ENCODE assay signal across 10 cellular contexts in genomic region chr17:74742153-74742515, GRCh38. TPM values are rescaled to one million over a fixed set of nuclear protein-coding genes. Genes with fewer than 3 reads are reported as not detected.
DNase-seq lines count a peak whose midpoint lies in the region; ATAC-seq, FAIRE-seq and TF ChIP-seq lines count a peak whose summit lies in the region.
"Had no signal": no experiment of that assay in that cellular context is flagged by ENCODE, and none has a peak within 500 bp of the region (broad histone marks: within the 10 kb centered on the region; RNA-seq: fewer than 3 reads in every experiment).

No MANE protein-coding gene starts in this region.

- TF ChIP-seq CTCF in A549 (IDR thresholded peaks at IDR 0.05) (no peak), prostate gland (IDR thresholded peaks at IDR 0.05) (no peak)

- intact Hi-C loops in prostate gland (cut with DNase I), result no loop called here

- POLR2A ChIA-PET in A549 (lab: Yijun Ruan, JAX), result no interaction called here

- H3K4me3 Mint-ChIP-seq in activated naive CD8-positive, alpha-beta T cell treated with anti-CD3 and anti-CD28 coated beads, Interleukin-2, amount 50 U/mL, for 24 hours, result no peak overlapping the region

- H3K27me3 ChIP-seq in prostate gland (replicated peaks; ENCODE audit: insufficient read depth), result peaks cover 8% of the 10 kb centered on the region

- H3K36me3 Mint-ChIP-seq in activated naive CD8-positive, alpha-beta T cell treated with anti-CD3 and anti-CD28 coated beads, Interleukin-2, amount 50 U/mL, for 24 hours (ENCODE audit: low read depth), result no peaks in the 10 kb centered on the region

- CTCF ChIA-PET in A549 (lab: Yijun Ruan, JAX), result interaction anchor here (0.6 to 7.8 kb wide), 11 partner anchors 18 to 262 kb away, joined by 3 to 107 read pairs (median 5); partner anchors contain the start of gene NAT9

- H3K4me1 ChIP-seq in A549 (peaks cover 29% of the 10 kb centered on the region), prostate gland (replicated peaks) (no peaks in the 10 kb centered on the region)

- peak overlapping the region; percentile 17; the same call in 1 of the 3 replicates for H3K4me2 ChIP-seq in A549

- FAIRE-seq in A549 (lab: Jason Lieb, UNC), result no peak

- no peak for TF ChIP-seq POLR2A in A549 (IDR thresholded peaks at IDR 0.05; ENCODE audit: low read length)
- TF ChIP-seq POLR2A in GM18951 (IDR thresholded peaks at IDR 0.05; ENCODE audit: extremely low read depth, insufficient read depth, insufficient read length), result peak; percentile 39
- TF ChIP-seq POLR2A in prostate gland (IDR thresholded peaks at IDR 0.05), result no peak

- H3K36me3 ChIP-seq in prostate gland, result no peaks in the 10 kb centered on the region

- no peak for TF ChIP-seq EP300 in A549 (IDR thresholded peaks at IDR 0.05)

- H3K27ac ChIP-seq in A549 (peak overlapping the region in 1 of 2 experiments; percentile 12; a peak in 1 of 6 replicates), substantia nigra (ENCODE audit: low read depth, low read length, poor library complexity, severe bottlenecking) (no peak overlapping the region), prostate gland (no peak overlapping the region)

- peaks cover 83% of the 10 kb centered on the region for H3K4me1 Mint-ChIP-seq in activated naive CD8-positive, alpha-beta T cell treated with anti-CD3 and anti-CD28 coated beads, Interleukin-2, amount 50 U/mL, for 24 hours

- in situ Hi-C loops in GM18951 (cut with MboI; ENCODE audit: low sequenced_read_pairs, unreplicated experiment), result no loop called here

- H3K27me3 Mint-ChIP-seq in activated naive CD8-positive, alpha-beta T cell treated with anti-CD3 and anti-CD28 coated beads, Interleukin-2, amount 50 U/mL, for 24 hours, result no peaks in the 10 kb centered on the region

- WGBS in A549 (ENCODE audit: missing lambda C conversion rate), result 37% methylated on average over 4 of the region's 4 CpGs
- 23% methylated on average over 4 of the region's 4 CpGs for WGBS in prostate gland

- ATAC-seq in A549 (no peak), GM18868 (IDR thresholded peaks at IDR 0.05; ENCODE audit: unreplicated experiment) (no peak)
- no peak for ATAC-seq in activated naive CD8-positive, alpha-beta T cell treated with anti-CD3 and anti-CD28 coated beads, Interleukin-2, amount 50 U/mL, for 24 hours

- peak overlapping the region; percentile 61 for H3K27ac Mint-ChIP-seq in activated naive CD8-positive, alpha-beta T cell treated with anti-CD3 and anti-CD28 coated beads, Interleukin-2, amount 50 U/mL, for 24 hours

- H3K9me3 Mint-ChIP-seq in activated naive CD8-positive, alpha-beta T cell treated with anti-CD3 and anti-CD28 coated beads, Interleukin-2, amount 50 U/mL, for 24 hours, result no peaks in the 10 kb centered on the region

- H3K4me3 ChIP-seq in A549, result no peak overlapping the region
- H3K4me3 ChIP-seq in prostate gland, result no peak overlapping the region

- DNase-seq in A549 (ENCODE audit: low read depth in 1 of 2, low spot score in 1 of 2) (no peak), NCI-H146 treated with DMSO at 0.1 percent for 48 hours (lab: John Stamatoyannopoulos, UW; ENCODE audit: unreplicated experiment) (peak; percentile 81), iPS-NIHi7 (ENCODE audit: extremely low spot score) (no peak), substantia nigra (lab: John Stamatoyannopoulos, UW) (no peak), prostate gland (ENCODE audit: low spot score) (no peak)
- DNase-seq in activated naive CD8-positive, alpha-beta T cell treated with anti-CD3 and anti-CD28 coated beads, Interleukin-2, amount 50 U/mL, for 24 hours, result peak; percentile 58

- H3K9me3 ChIP-seq in A549 (no peaks in the 10 kb centered on the region), prostate gland (no peaks in the 10 kb centered on the region)

- no peak for TF ChIP-seq RAD21 in A549 (conservative IDR thresholded peaks at IDR 0.05 in 1 of 2, IDR thresholded peaks at IDR 0.05 in 1 of 2)

TF ChIP-seq in A549, 52 proteins besides CTCF, POLR2A, EP300 and RAD21:
- no peak for TF ChIP-seq CHD4 (IDR thresholded peaks at IDR 0.05; ENCODE audit: borderline replicate concordance)
- TF ChIP-seq RFX5 (IDR thresholded peaks at IDR 0.05), result no peak
- no peak for TF ChIP-seq EHF (CRISPR knock-in tag; IDR thresholded peaks at IDR 0.05)
- TF ChIP-seq PBX3 (IDR thresholded peaks at IDR 0.05), result no peak

RNA-seq across cellular contexts. Expression of gene RAB37, which starts 5.1 kb away (rescaled TPM):
- 15.8 and 18.7 TPM in 2 replicates for polyA plus RNA-seq in A549 (2011; rRNA removed)
- 1.4 and 2.0 TPM in 2 replicates for polyA plus RNA-seq in A549 (2012; cell fraction: cytosol; rRNA removed)
- 2.5 and 2.9 TPM in 2 replicates for polyA plus RNA-seq in A549 (2012; cell fraction: nucleus; rRNA removed)
- 1.1 to 2.8 TPM (median 2.4 TPM) in 3 replicates for polyA plus RNA-seq in A549 (2017; fragmentation: RNase III; extraction: RNeasy Plus Mini Kit Qiagen cat#74134 plus additional on column Dnase treatment)
- 11.6 and 11.7 TPM in 2 replicates for polyA minus RNA-seq in A549 (2011; rRNA and poly(A)+ RNA removed)
- 1 to 10 TPM; 1.6 to 2.2 TPM for total RNA-seq in prostate gland
- total RNA-seq: glomerular endothelial cell had no signal

RNA-seq across cellular contexts. Expression of gene NHERF1, which starts 6.3 kb away (rescaled TPM):
- polyA plus RNA-seq in A549 (2011; rRNA removed), result 50.2 and 51.5 TPM in 2 replicates
- 42.4 and 49.5 TPM in 2 replicates for polyA plus RNA-seq in A549 (2012; cell fraction: cytosol; rRNA removed)
- 39.5 and 41.7 TPM in 2 replicates for polyA plus RNA-seq in A549 (2012; cell fraction: nucleus; rRNA removed)
- 34.2 to 41.5 TPM (median 40.8 TPM) in 3 replicates for polyA plus RNA-seq in A549 (2017; fragmentation: RNase III; extraction: RNeasy Plus Mini Kit Qiagen cat#74134 plus additional on column Dnase treatment)
- 48.8 and 51.2 TPM in 2 replicates for polyA minus RNA-seq in A549 (2011; rRNA and poly(A)+ RNA removed)
- 100 to 1,000 TPM in 1 of 2 donors, 10 to 100 TPM in 1; 84.1 to 133 TPM for total RNA-seq in prostate gland

RNA-seq across cellular contexts. Expression of gene CD300LF, which starts 29.4 kb away (rescaled TPM):
- polyA plus RNA-seq in A549 (2011; rRNA removed), result not detected in 2 replicates
- polyA plus RNA-seq in A549 (2012; cell fraction: cytosol; rRNA removed), result not detected in 2 replicates
- polyA plus RNA-seq in A549 (2012; cell fraction: nucleus; rRNA removed), result not detected in 2 replicates
- not detected in 3 replicates for polyA plus RNA-seq in A549 (2017; fragmentation: RNase III; extraction: RNeasy Plus Mini Kit Qiagen cat#74134 plus additional on column Dnase treatment)
- not detected in 2 replicates for polyA minus RNA-seq in A549 (2011; rRNA and poly(A)+ RNA removed)
- total RNA-seq in prostate gland, result 1 to 10 TPM in 1 of 2 donors, under 1 TPM in 1; 0.59 to 1.2 TPM
- total RNA-seq: glomerular endothelial cell; T-helper 2 cell treated with Interferon-gamma antibody and Interleukin-4, amounts not matched to agents 100 ng/mL and 5 ng/mL, for 36 hours had no signal

RNA-seq across cellular contexts. Expression of gene NAT9, which starts 34.0 kb away (rescaled TPM):
- polyA plus RNA-seq in A549 (2011; rRNA removed) (42.9 and 43.4 TPM in 2 replicates), A549 (2017; fragmentation: RNase III; extraction: RNeasy Plus Mini Kit Qiagen cat#74134 plus additional on column Dnase treatment) (63.7 to 74.3 TPM (median 71.4 TPM) in 3 replicates)
- polyA plus RNA-seq in A549 (2012; cell fraction: cytosol; rRNA removed), result 46.5 and 51.1 TPM in 2 replicates
- 195 and 238 TPM in 2 replicates for polyA plus RNA-seq in A549 (2012; cell fraction: nucleus; rRNA removed)
- 48.7 and 56.5 TPM in 2 replicates for polyA minus RNA-seq in A549 (2011; rRNA and poly(A)+ RNA removed)
- total RNA-seq in prostate gland, result 10 to 100 TPM; 29.6 to 49.3 TPM

Comparison
In these comparisons a context has a peak if more than half of its experiments do, and no peak if none do; other contexts are left out.
1. DNase-seq: peak in NCI-H146 treated with DMSO at 0.1 percent for 48 hours (single experiment) and activated naive CD8-positive, alpha-beta T cell treated with anti-CD3 and anti-CD28 coated beads, Interleukin-2, amount 50 U/mL, for 24 hours (single experiment); none in A549 (0 of 2), iPS-NIHi7 (single experiment), substantia nigra (0 of 49) and prostate gland (single experiment).